In the genomic region with DNA sequence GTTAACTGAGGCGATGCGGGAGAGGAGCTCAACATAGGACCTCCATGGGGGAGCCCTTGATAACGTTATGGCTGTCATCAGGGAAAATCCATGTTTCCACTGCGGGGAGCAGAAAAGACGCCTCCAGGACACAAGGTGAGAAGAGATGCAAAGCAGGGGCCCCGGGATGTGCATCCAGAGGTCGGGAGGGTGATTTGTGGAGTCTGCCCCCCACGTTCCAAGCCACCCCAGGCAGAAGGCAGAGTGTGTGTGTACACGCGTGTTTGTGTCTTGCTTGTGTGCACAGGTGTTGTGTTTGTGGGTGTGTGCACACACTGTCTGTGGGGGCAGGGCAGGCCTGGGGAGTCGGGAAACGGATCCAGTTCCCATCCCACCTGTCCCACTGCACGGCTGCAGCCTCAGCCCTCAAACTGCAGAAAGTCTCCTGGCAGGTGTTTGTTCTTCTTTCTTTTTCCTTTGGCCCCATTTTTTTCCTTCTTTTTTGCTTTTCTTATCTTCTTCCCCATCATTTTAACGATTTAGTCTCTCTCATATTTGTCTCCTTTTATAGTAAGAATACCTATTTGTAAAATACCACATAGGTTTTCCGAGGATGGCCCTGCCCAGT, we compare ENCODE assay signal across 1 cellular context.
TF ChIP-seq lines count a peak whose summit lies in the region.

No MANE protein-coding gene starts in this region.

TF ChIP-seq in HepG2, 621 proteins besides CTCF, POLR2A, EP300 and RAD21 (continued from another document):
- TF ChIP-seq ZEB1 (IDR thresholded peaks at IDR 0.05; ENCODE audit: insufficient replicate concordance, low read depth) (no peak), MTF2 (CRISPR knock-in tag; IDR thresholded peaks at IDR 0.05; ENCODE audit: borderline replicate concordance) (0 out of 2 replicates have a peak, but pooled peaks have one; percentile 54), SP1 (IDR thresholded peaks at IDR 0.05) (no peak), SP1 (CRISPR knock-in tag; IDR thresholded peaks at IDR 0.05) (no peak)
